ENCODE assay signal across 8 cellular contexts in genomic region chr3:112676659-112677234, GRCh38. TPM values are rescaled to one million over a fixed set of nuclear protein-coding genes. Genes with fewer than 3 reads are reported as not detected.
A peak's percentile ranks its signal among the peaks of the same experiment; 100 is the strongest.
DNase-seq lines count a peak whose midpoint lies in the region; ATAC-seq and TF ChIP-seq lines count a peak whose summit lies in the region.

No MANE protein-coding gene starts in this region.

- no peaks in the 10 kb centered on the region for H3K9me3 ChIP-seq in breast epithelium

- H3K4me1 ChIP-seq in breast epithelium = no peaks in the 10 kb centered on the region

- H3K27ac Mint-ChIP-seq in MCF 10A (ENCODE audit: low read depth, unreplicated experiment) = peak overlapping the region; percentile 87
- peak overlapping the region; percentile 90 for H3K27ac Mint-ChIP-seq in activated CD4-positive, alpha-beta T cell treated with anti-CD3 and anti-CD28 coated beads, Interleukin-2, amount 10 ng/mL, durations not matched to agents 7 days and 5 days

- no peaks in the 10 kb centered on the region for H3K9me3 Mint-ChIP-seq in MCF 10A (ENCODE audit: unreplicated experiment)
- peaks cover 2% of the 10 kb centered on the region for H3K9me3 Mint-ChIP-seq in activated CD4-positive, alpha-beta T cell treated with anti-CD3 and anti-CD28 coated beads, Interleukin-2, amount 10 ng/mL, durations not matched to agents 7 days and 5 days

- H3K27me3 ChIP-seq in breast epithelium = no peaks in the 10 kb centered on the region

- POLR2A ChIA-PET in MCF 10A (lab: Yijun Ruan, JAX) = interaction anchor here (0.6 to 1.8 kb wide), 10 partner anchors 12 to 1087 kb away, joined by 3 to 8 read pairs (median 4); no protein-coding TSS in a partner anchor
- POLR2A ChIA-PET in activated CD4-positive, alpha-beta T cell treated with anti-CD3 and anti-CD28 coated beads, Interleukin-2, amount 10 ng/mL, durations not matched to agents 7 days and 5 days (lab: Charles Lee) = no interaction called here

- H3K36me3 Mint-ChIP-seq in MCF 10A (ENCODE audit: insufficient read depth, unreplicated experiment) = no peaks in the 10 kb centered on the region
- H3K36me3 Mint-ChIP-seq in activated CD4-positive, alpha-beta T cell treated with anti-CD3 and anti-CD28 coated beads, Interleukin-2, amount 10 ng/mL, durations not matched to agents 7 days and 5 days (ENCODE audit: low read depth) = peaks cover 16% of the 10 kb centered on the region

- TF ChIP-seq POLR2A in breast epithelium (IDR thresholded peaks at IDR 0.05) = no peak

- peak; percentile 97 for ATAC-seq in HG03025 (IDR thresholded peaks at IDR 0.05; ENCODE audit: low FRiP score, unreplicated experiment)

- no peak overlapping the region for H3K27ac ChIP-seq in breast epithelium

- TF ChIP-seq CTCF in MCF 10A (IDR thresholded peaks at IDR 0.05; ENCODE audit: unreplicated experiment) (no peak), breast epithelium (IDR thresholded peaks at IDR 0.05) (no peak)

- peak overlapping the region; percentile 45 for H3K4me3 Mint-ChIP-seq in MCF 10A (ENCODE audit: unreplicated experiment)
- peak overlapping the region; percentile 43 for H3K4me3 Mint-ChIP-seq in activated CD4-positive, alpha-beta T cell treated with anti-CD3 and anti-CD28 coated beads, Interleukin-2, amount 10 ng/mL, durations not matched to agents 7 days and 5 days

- CTCF ChIA-PET in MCF 10A (lab: Yijun Ruan, JAX) = interaction anchor here (0.9 to 1.7 kb wide), 4 partner anchors 12 to 308 kb away, joined by 3 to 17 read pairs (median 3); no protein-coding TSS in a partner anchor
- CTCF ChIA-PET in activated CD4-positive, alpha-beta T cell treated with anti-CD3 and anti-CD28 coated beads, Interleukin-2, amount 10 ng/mL, durations not matched to agents 7 days and 5 days (lab: Charles Lee) = interaction anchor here (0.6 to 1.4 kb wide), 7 partner anchors 8 to 58 kb away, joined by 3 to 7 read pairs (median 3); no protein-coding TSS in a partner anchor

- DNase-seq in MCF 10A (ENCODE audit: unreplicated experiment) (peak; percentile 97), breast epithelium (ENCODE audit: low spot score in 2 of 2) (no peak), NCI-H2227 treated with DMSO at 0.1 percent for 48 hours (lab: John Stamatoyannopoulos, UW) (peak; percentile 45), dermis blood vessel endothelial cell (peak; percentile 81), mucosa of gallbladder (ENCODE audit: low spot score) (peak; percentile 65)
- peak; percentile 92 for DNase-seq in activated CD4-positive, alpha-beta T cell treated with anti-CD3 and anti-CD28 coated beads, Interleukin-2, amount 10 ng/mL, durations not matched to agents 7 days and 5 days
- peak; percentile 76 to 84 for DNase-seq in stimulated activated CD8-positive, alpha-beta memory T cell treated with anti-CD3 and anti-CD28 coated beads, Interleukin-7, amount 100 ng/mL, for 4 hours (ENCODE audit: low read depth in 2 of 2)

- no TSS peak for BruUV-seq in MCF 10A (replicated peaks; lab: Mats Ljungman, UMichigan)

- intact Hi-C loops in MCF 10A (cut with micrococcal nuclease) (no loop called here), breast epithelium (cut with DNase I; ENCODE audit: low total_unique reads) (no loop called here)

- H3K27me3 Mint-ChIP-seq in MCF 10A (ENCODE audit: insufficient read depth, unreplicated experiment) = no peaks in the 10 kb centered on the region
- H3K27me3 Mint-ChIP-seq in activated CD4-positive, alpha-beta T cell treated with anti-CD3 and anti-CD28 coated beads, Interleukin-2, amount 10 ng/mL, durations not matched to agents 7 days and 5 days = peaks cover 10% of the 10 kb centered on the region

- H3K4me3 ChIP-seq in breast epithelium = no peak overlapping the region

- no peaks in the 10 kb centered on the region for H3K36me3 ChIP-seq in breast epithelium

- peaks cover 36% of the 10 kb centered on the region for H3K4me1 Mint-ChIP-seq in MCF 10A (ENCODE audit: insufficient read depth, unreplicated experiment)
- H3K4me1 Mint-ChIP-seq in activated CD4-positive, alpha-beta T cell treated with anti-CD3 and anti-CD28 coated beads, Interleukin-2, amount 10 ng/mL, durations not matched to agents 7 days and 5 days = peaks cover 70% of the 10 kb centered on the region

RNA-seq across cellular contexts. Expression of gene CCDC80, which starts 35.8 kb away (rescaled TPM):
- total RNA-seq in MCF 10A (2022) = 10.4 and 19.4 TPM in 2 replicates
- total RNA-seq in breast epithelium = 100 to 1,000 TPM in 1 of 3 donors, 10 to 100 TPM in 2; 38.7 to 430 (median 42.0) TPM
- total RNA-seq in activated CD4-positive, alpha-beta T cell treated with anti-CD3 and anti-CD28 coated beads, Interleukin-2, amount 10 ng/mL, durations not matched to agents 7 days and 5 days = not detected
- total RNA-seq in dermis blood vessel endothelial cell = 8.5 and 24.3 TPM in 2 replicates
- 67.8 TPM for total RNA-seq in mucosa of gallbladder

Comparison
In these comparisons a context has a peak if more than half of its experiments do, and no peak if none do; other contexts are left out.
1. DNase-seq: peak in MCF 10A (single experiment), NCI-H2227 treated with DMSO at 0.1 percent for 48 hours (single experiment), activated CD4-positive, alpha-beta T cell treated with anti-CD3 and anti-CD28 coated beads, Interleukin-2, amount 10 ng/mL, durations not matched to agents 7 days and 5 days (single experiment), dermis blood vessel endothelial cell (single experiment), mucosa of gallbladder (single experiment) and stimulated activated CD8-positive, alpha-beta memory T cell treated with anti-CD3 and anti-CD28 coated beads, Interleukin-7, amount 100 ng/mL, for 4 hours (2 of 2); none in breast epithelium (0 of 2).